ENCODE assay signal across 1 cellular context in genomic region chr6:111829581-111829980, GRCh38.
TF ChIP-seq lines count a peak whose summit lies in the region.

No MANE protein-coding gene starts in this region.

TF ChIP-seq in endothelial cell of umbilical vein, 7 proteins besides CTCF, POLR2A, EP300 and RAD21:
- no peak for TF ChIP-seq MAX (IDR thresholded peaks at IDR 0.05; ENCODE audit: insufficient read depth, insufficient read length)
- peak; percentile 9 for TF ChIP-seq GATA2 (IDR thresholded peaks at IDR 0.05; ENCODE audit: insufficient read depth, insufficient read length, low read depth, low read length)
